In genomic region chr18:45664824-45665763, GRCh38 we compare ENCODE assay signal across 8 cellular contexts. TPM values are rescaled to one million over a fixed set of nuclear protein-coding genes. Genes with fewer than 3 reads are reported as not detected.
DNase-seq lines count a peak whose midpoint lies in the region; ATAC-seq and TF ChIP-seq lines count a peak whose summit lies in the region.

No MANE protein-coding gene starts in this region.

- H3K27ac ChIP-seq in OCI-LY1 (ENCODE audit: low read depth, low read length, poor library complexity, severe bottlenecking) (peak overlapping the region; percentile 70), substantia nigra (ENCODE audit: low read depth, low read length, poor library complexity, severe bottlenecking) (no peak overlapping the region)

- H4K20me1 ChIP-seq in OCI-LY1 (ENCODE audit: insufficient read depth, low read length) = no peaks in the 10 kb centered on the region

- peaks cover 44% of the 10 kb centered on the region for H3K4me1 ChIP-seq in OCI-LY1 (ENCODE audit: insufficient read depth, low read length, severe bottlenecking)

- DNase-seq in AG09309 (ENCODE audit: low read depth) (no peak), natural killer cell (peak; percentile 53), substantia nigra (lab: John Stamatoyannopoulos, UW) (peak in 32 of 49 donors; percentile 2 to 50 (median 28))
- DNase-seq in activated T-cell treated with anti-CD3 and anti-CD28 coated beads, Interleukin-2, amount 50 U/mL, for 1 hour = peak; percentile 61

- no peaks in the 10 kb centered on the region for H3K9me3 ChIP-seq in OCI-LY1 (ENCODE audit: low read length)

- TF ChIP-seq CTCF in AG09309 (IDR thresholded peaks at IDR 0.05; ENCODE audit: control insufficient read depth, insufficient read depth, low read depth, low read length, missing control alignments) (peak; percentile 95), OCI-LY1 (IDR thresholded peaks at IDR 0.05; ENCODE audit: low read length) (peak; percentile 95), natural killer cell (IDR thresholded peaks at IDR 0.05) (peak; percentile 96)

- ATAC-seq in GM18520 (IDR thresholded peaks at IDR 0.05; ENCODE audit: unreplicated experiment) = peak; percentile 27
- ATAC-seq in HG03571 (IDR thresholded peaks at IDR 0.05; ENCODE audit: unreplicated experiment) = peak; percentile 36
- peak; percentile 75 for ATAC-seq in esophagus mucosa
- peak; percentile 78 to 89 (median 86) for ATAC-seq in natural killer cell

- H3K4me3 Mint-ChIP-seq in natural killer cell = peak overlapping the region; percentile 82

- H3K79me2 ChIP-seq in OCI-LY1 (ENCODE audit: insufficient read depth, low read length) = no peaks in the 10 kb centered on the region

- peak overlapping the region; percentile 85 to 88 for H3K27ac Mint-ChIP-seq in natural killer cell

- H3K36me3 ChIP-seq in OCI-LY1 (ENCODE audit: insufficient read depth, low read length) = no peaks in the 10 kb centered on the region

- no peaks in the 10 kb centered on the region for H3F3A ChIP-seq in OCI-LY1 (ENCODE audit: insufficient read depth, low read length)

- H3K4me3 ChIP-seq in AG09309 (ENCODE audit: control insufficient read depth, low read depth, low read length) (no peak overlapping the region), OCI-LY1 (ENCODE audit: low read depth, low read length, poor library complexity, severe bottlenecking) (no peak overlapping the region)

- H3K9me2 ChIP-seq in OCI-LY1 (ENCODE audit: low read depth, low read length) = no peaks in the 10 kb centered on the region

- intact Hi-C loops in natural killer cell (cut with micrococcal nuclease) = loop anchor here (1.0 to 2.0 kb wide), 7 partner anchors 21 to 408 kb away; partner anchors contain the start of gene PSTPIP2

- no peaks in the 10 kb centered on the region for H3K36me3 Mint-ChIP-seq in natural killer cell

- peaks cover 35 to 55% of the 10 kb centered on the region in 2 donors for H3K4me1 Mint-ChIP-seq in natural killer cell

- H3K9ac ChIP-seq in OCI-LY1 (ENCODE audit: low read length) = no peak overlapping the region; the same call in 1 of the 2 replicates

- no peaks in the 10 kb centered on the region for H3K27me3 Mint-ChIP-seq in natural killer cell (ENCODE audit: low read depth in 2 of 2)

- no peaks in the 10 kb centered on the region for H3K9me3 Mint-ChIP-seq in natural killer cell

- peak overlapping the region; percentile 96; the same call in 1 of the 2 replicates for H2AFZ ChIP-seq in OCI-LY1 (ENCODE audit: low read length)

- no peaks in the 10 kb centered on the region for H3K27me3 ChIP-seq in OCI-LY1 (ENCODE audit: insufficient read depth, low read length)

- no peak overlapping the region for H3K4me2 ChIP-seq in OCI-LY1 (ENCODE audit: low read length)

RNA-seq across cellular contexts. Expression of gene SLC14A2, which starts 49.8 kb away (rescaled TPM):
- not detected for total RNA-seq in esophagus mucosa
- under 1 TPM in 1 of 3 donors, not detected in 2; 0.10 TPM for total RNA-seq in natural killer cell

RNA-seq across cellular contexts. Expression of gene SLC14A1, which starts 58.9 kb away (rescaled TPM):
- total RNA-seq in esophagus mucosa = 0.52 TPM
- total RNA-seq in natural killer cell = 10 to 100 TPM; 21.2 to 51.6 (median 42.2) TPM

Comparison
In these comparisons a context has a peak if more than half of its experiments do, and no peak if none do; other contexts are left out.
1. ATAC-seq: peak in every context shown above with its lines; median percentile 86 in natural killer cell; 75 in esophagus mucosa; 36 in HG03571; 27 in GM18520.
2. RNA of gene SLC14A1, which starts 58.9 kb away (total RNA-seq): 21.2 to 51.6 TPM in natural killer cell; 0.52 TPM in esophagus mucosa (single experiment); every median in the first group is over 10 times any median in the second.
3. Peak in every context shown above with its lines, with median percentiles within 50 percentile points of each other: CTCF ChIP-seq.